1 cellular context compared by ENCODE assay signal in the genomic region with DNA sequence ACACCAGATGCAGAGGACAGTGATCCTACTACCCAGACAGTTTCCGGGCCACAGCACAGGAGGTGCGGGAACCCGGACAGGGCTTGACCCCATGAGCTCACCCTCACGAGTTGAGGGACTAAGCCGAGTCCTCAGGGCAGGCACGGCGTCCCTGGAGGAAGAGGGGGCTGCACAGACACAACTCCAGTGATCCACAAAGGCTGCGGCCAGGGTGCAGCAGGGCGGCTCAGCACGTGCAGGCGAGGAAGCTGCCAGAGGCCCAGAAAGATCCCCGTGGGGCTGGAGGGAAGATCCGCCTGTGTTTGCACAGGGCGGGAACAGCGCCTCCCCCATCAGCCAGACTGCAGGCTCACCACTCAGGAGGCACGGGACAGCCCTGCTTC.
TF ChIP-seq lines count a peak whose summit lies in the region.

No MANE protein-coding gene starts in this region.

TF ChIP-seq in K562, 482 proteins besides CTCF, POLR2A, EP300 and RAD21:
- TF ChIP-seq, protein P1, sequence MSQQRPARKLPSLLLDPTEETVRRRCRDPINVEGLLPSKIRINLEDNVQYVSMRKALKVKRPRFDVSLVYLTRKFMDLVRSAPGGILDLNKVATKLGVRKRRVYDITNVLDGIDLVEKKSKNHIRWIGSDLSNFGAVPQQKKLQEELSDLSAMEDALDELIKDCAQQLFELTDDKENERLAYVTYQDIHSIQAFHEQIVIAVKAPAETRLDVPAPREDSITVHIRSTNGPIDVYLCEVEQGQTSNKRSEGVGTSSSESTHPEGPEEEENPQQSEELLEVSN (IDR thresholded peaks at IDR 0.05; ENCODE audit: borderline replicate concordance in 1 of 2, extremely low read depth in 1 of 2, insufficient read depth in 1 of 2, insufficient read length in 1 of 2, low read depth in 1 of 2, low read length in 1 of 2, poor library complexity in 1 of 2, severe bottlenecking in 1 of 2), result peak in 1 of 2 experiments; percentile 58
- TF ChIP-seq ZNF274 (IDR thresholded peaks at IDR 0.05; ENCODE audit: borderline replicate concordance, low read depth, low read length) (no peak), HNRNPLL (IDR thresholded peaks at IDR 0.05; ENCODE audit: low read depth, low read length, poor library complexity, severe bottlenecking) (no peak), DMBX1 (CRISPR knock-in tag; IDR thresholded peaks at IDR 0.05; ENCODE audit: borderline replicate concordance) (no peak), SMARCE1 (IDR thresholded peaks at IDR 0.05) (no peak)
- TF ChIP-seq, protein P2, sequence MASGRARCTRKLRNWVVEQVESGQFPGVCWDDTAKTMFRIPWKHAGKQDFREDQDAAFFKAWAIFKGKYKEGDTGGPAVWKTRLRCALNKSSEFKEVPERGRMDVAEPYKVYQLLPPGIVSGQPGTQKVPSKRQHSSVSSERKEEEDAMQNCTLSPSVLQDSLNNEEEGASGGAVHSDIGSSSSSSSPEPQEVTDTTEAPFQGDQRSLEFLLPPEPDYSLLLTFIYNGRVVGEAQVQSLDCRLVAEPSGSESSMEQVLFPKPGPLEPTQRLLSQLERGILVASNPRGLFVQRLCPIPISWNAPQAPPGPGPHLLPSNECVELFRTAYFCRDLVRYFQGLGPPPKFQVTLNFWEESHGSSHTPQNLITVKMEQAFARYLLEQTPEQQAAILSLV (tag; IDR thresholded peaks at IDR 0.05), result no peak
- TF ChIP-seq, protein P3, sequence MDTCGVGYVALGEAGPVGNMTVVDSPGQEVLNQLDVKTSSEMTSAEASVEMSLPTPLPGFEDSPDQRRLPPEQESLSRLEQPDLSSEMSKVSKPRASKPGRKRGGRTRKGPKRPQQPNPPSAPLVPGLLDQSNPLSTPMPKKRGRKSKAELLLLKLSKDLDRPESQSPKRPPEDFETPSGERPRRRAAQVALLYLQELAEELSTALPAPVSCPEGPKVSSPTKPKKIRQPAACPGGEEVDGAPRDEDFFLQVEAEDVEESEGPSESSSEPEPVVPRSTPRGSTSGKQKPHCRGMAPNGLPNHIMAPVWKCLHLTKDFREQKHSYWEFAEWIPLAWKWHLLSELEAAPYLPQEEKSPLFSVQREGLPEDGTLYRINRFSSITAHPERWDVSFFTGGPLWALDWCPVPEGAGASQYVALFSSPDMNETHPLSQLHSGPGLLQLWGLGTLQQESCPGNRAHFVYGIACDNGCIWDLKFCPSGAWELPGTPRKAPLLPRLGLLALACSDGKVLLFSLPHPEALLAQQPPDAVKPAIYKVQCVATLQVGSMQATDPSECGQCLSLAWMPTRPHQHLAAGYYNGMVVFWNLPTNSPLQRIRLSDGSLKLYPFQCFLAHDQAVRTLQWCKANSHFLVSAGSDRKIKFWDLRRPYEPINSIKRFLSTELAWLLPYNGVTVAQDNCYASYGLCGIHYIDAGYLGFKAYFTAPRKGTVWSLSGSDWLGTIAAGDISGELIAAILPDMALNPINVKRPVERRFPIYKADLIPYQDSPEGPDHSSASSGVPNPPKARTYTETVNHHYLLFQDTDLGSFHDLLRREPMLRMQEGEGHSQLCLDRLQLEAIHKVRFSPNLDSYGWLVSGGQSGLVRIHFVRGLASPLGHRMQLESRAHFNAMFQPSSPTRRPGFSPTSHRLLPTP (IDR thresholded peaks at IDR 0.05; ENCODE audit: borderline replicate concordance, extremely low read depth, insufficient read length), result no peak
